In genomic region chr18:62509779-62510178, GRCh38 we compare ENCODE assay signal across 1 cellular context.
TF ChIP-seq lines count a peak whose summit lies in the region.

No MANE protein-coding gene starts in this region.

TF ChIP-seq in HepG2, 621 proteins besides CTCF, POLR2A, EP300 and RAD21 (continued from another document and continues in another):
- TF ChIP-seq ZNF704 (CRISPR knock-in tag; IDR thresholded peaks at IDR 0.05; ENCODE audit: borderline replicate concordance) (no peak), HNF4A (CRISPR knock-in tag; IDR thresholded peaks at IDR 0.05) (peak; percentile 82), ZHX2 (IDR thresholded peaks at IDR 0.05; ENCODE audit: low read depth) (no peak), ZHX2 (CRISPR knock-in tag; IDR thresholded peaks at IDR 0.05; ENCODE audit: borderline replicate concordance) (no peak), TBL1XR1 (IDR thresholded peaks at IDR 0.05; ENCODE audit: borderline replicate concordance, low read length, partially characterized antibody) (peak; percentile 29), ZNF562 (CRISPR knock-in tag; IDR thresholded peaks at IDR 0.05; ENCODE audit: borderline replicate concordance) (no peak), ZBTB20 (CRISPR knock-in tag; IDR thresholded peaks at IDR 0.05; ENCODE audit: borderline replicate concordance, low read depth) (0 out of 2 replicates have a peak, but pooled peaks have one; percentile 28), GATAD2A (CRISPR knock-in tag; IDR thresholded peaks at IDR 0.05) (peak; percentile 88), ZNF672 (CRISPR knock-in tag; IDR thresholded peaks at IDR 0.05) (no peak), SP140L (CRISPR knock-in tag; IDR thresholded peaks at IDR 0.05; ENCODE audit: borderline replicate concordance) (no peak), AHDC1 (CRISPR knock-in tag; IDR thresholded peaks at IDR 0.05; ENCODE audit: borderline replicate concordance) (peak; percentile 60; the same call in 1 of the 2 replicates), FOXA3 (CRISPR knock-in tag; IDR thresholded peaks at IDR 0.05) (0 out of 2 replicates have a peak, but pooled peaks have one; percentile 54), SOX6 (IDR thresholded peaks at IDR 0.05) (no peak), SOX6 (CRISPR knock-in tag; IDR thresholded peaks at IDR 0.05) (peak; percentile 62; the same call in 1 of the 2 replicates), FOSL2 (CRISPR knock-in tag; IDR thresholded peaks at IDR 0.05) (no peak), ZFP91 (CRISPR knock-in tag; IDR thresholded peaks at IDR 0.05; ENCODE audit: borderline replicate concordance) (no peak), HNF1B (CRISPR knock-in tag; IDR thresholded peaks at IDR 0.05) (no peak), RFX1 (IDR thresholded peaks at IDR 0.05) (no peak), PPARG (CRISPR knock-in tag; conservative IDR thresholded peaks at IDR 0.05) (peak; percentile 99), JARID2 (CRISPR knock-in tag; IDR thresholded peaks at IDR 0.05; ENCODE audit: insufficient replicate concordance) (no peak), KDM6A (CRISPR knock-in tag; IDR thresholded peaks at IDR 0.05; ENCODE audit: low read depth) (0 out of 2 replicates have a peak, but pooled peaks have one; percentile 26), MNT (IDR thresholded peaks at IDR 0.05) (no peak), DDIT3 (CRISPR knock-in tag; IDR thresholded peaks at IDR 0.05) (peak; percentile 54; the same call in 1 of the 2 replicates), ZNF318 (CRISPR knock-in tag; IDR thresholded peaks at IDR 0.05) (no peak), PHF21A (CRISPR knock-in tag; IDR thresholded peaks at IDR 0.05) (no peak)
